ENCODE assay signal across 8 cellular contexts in genomic region chr10:68600041-68600778, GRCh38. TPM values are rescaled to one million over a fixed set of nuclear protein-coding genes. Genes with fewer than 3 reads are reported as not detected.
A peak's percentile ranks its signal among the peaks of the same experiment; 100 is the strongest.
DNase-seq lines count a peak whose midpoint lies in the region; ATAC-seq, FAIRE-seq and TF ChIP-seq lines count a peak whose summit lies in the region.

No MANE protein-coding gene starts in this region.

- H3K36me3 ChIP-seq in HEK293 (ENCODE audit: control insufficient read depth in 2 of 2, insufficient read depth in 1 of 2, low read length in 2 of 2) = peaks cover 3 to 12% of the 10 kb centered on the region in 2 experiments; a peak in 2 of 3 replicates
- H3K36me3 ChIP-seq in SK-N-SH (replicated peaks in 1 of 2; ENCODE audit: control insufficient read depth in 1 of 2, insufficient read depth in 2 of 2, low read length in 1 of 2) = peaks cover 0 to 9% of the 10 kb centered on the region in 2 experiments

- H3K4me1 ChIP-seq in HEK293 (ENCODE audit: control insufficient read depth, insufficient read depth, low read length) (peaks cover 13% of the 10 kb centered on the region), SK-N-SH (ENCODE audit: control insufficient read depth in 1 of 2, insufficient read depth in 2 of 2, low read depth in 1 of 2, low read length in 1 of 2) (peaks cover 23 to 27% of the 10 kb centered on the region in 2 experiments; a peak in 3 of 4 replicates)

- peaks cover 14% of the 10 kb centered on the region for H3K79me2 ChIP-seq in SK-N-SH (ENCODE audit: insufficient read depth)

- CTCF ChIA-PET in HEK293 (lab: Yijun Ruan, JAX) (interaction anchor here (0.5 kb wide), 1 partner anchor 49 kb away, joined by 3 read pairs; no protein-coding TSS in a partner anchor), SK-N-SH (lab: Yijun Ruan, JAX) (interaction anchor here (0.8 to 2.8 kb wide), 5 partner anchors 23 to 95 kb away, joined by 3 to 11 read pairs (median 5); partner anchors contain the start of gene TET1)

- peak; percentile 91 to 95 for ATAC-seq in left cardiac atrium

- H4K20me1 ChIP-seq in SK-N-SH (ENCODE audit: insufficient read depth) = no peaks in the 10 kb centered on the region

- H3K9ac ChIP-seq in SK-N-SH = peak overlapping the region; percentile 63

- TF ChIP-seq RAD21 in SK-N-SH (IDR thresholded peaks at IDR 0.05; ENCODE audit: low read length) = peak; percentile 35

- TF ChIP-seq CTCF in HEK293 (tag by site-specific recombination; IDR thresholded peaks at IDR 0.05) = no peak
- no peak for TF ChIP-seq CTCF in SK-N-SH (IDR thresholded peaks at IDR 0.05)

- TF ChIP-seq EP300 in SK-N-SH (IDR thresholded peaks at IDR 0.05; ENCODE audit: borderline replicate concordance in 1 of 2, low read depth in 1 of 2, low read length in 1 of 2) = no peak; a peak in 1 of 4 replicates

- FAIRE-seq in urothelium cell line (lab: Jason Lieb, UNC) = no peak

- WGBS in SK-N-SH (ENCODE audit: low lambda C conversion rate) = under 1% methylated on average over 12 of the region's 17 CpGs

- H3K9me3 ChIP-seq in HEK293 (ENCODE audit: control insufficient read depth, insufficient read depth, low read depth, low read length) (no peaks in the 10 kb centered on the region), SK-N-SH (no peaks in the 10 kb centered on the region)

- DNase-seq in GM03348 (ENCODE audit: low spot score) (peak; percentile 82), NAMALWA (ENCODE audit: low spot score) (peak; percentile 81), SK-N-SH (peak; percentile 80), amygdala (lab: John Stamatoyannopoulos, UW) (peak; percentile 9 to 93 (median 80)), left cardiac atrium (peak; percentile 62), pons (ENCODE audit: low spot score) (peak; percentile 97), urothelium cell line (ENCODE audit: low spot score) (peak; percentile 92)

- H3K4me3 ChIP-seq in HEK293 (ENCODE audit: low read depth, low read length) = peak overlapping the region; percentile 47
- peak overlapping the region; percentile 48 to 66 for H3K4me3 ChIP-seq in SK-N-SH (ENCODE audit: low read depth in 2 of 2, low read length in 1 of 2)

- peak overlapping the region; percentile 85 for H3K4me2 ChIP-seq in SK-N-SH

- POLR2A ChIA-PET in HEK293 (lab: Yijun Ruan, JAX) = interaction anchor here (0.6 to 3.8 kb wide), 8 partner anchors 11 to 121 kb away, joined by 3 to 34 read pairs (median 6); partner anchors contain the start of genes CCAR1 and TET1
- POLR2A ChIA-PET in SK-N-SH (lab: Yijun Ruan, JAX) = interaction anchor here (0.6 to 2.5 kb wide), 5 partner anchors 11 to 69 kb away, joined by 3 to 30 read pairs (median 7); partner anchors contain the start of gene TET1

- intact Hi-C loops in left cardiac atrium (cut with DNase I) = loop anchor here in 1 of 2 donors (1.0 kb wide), 1 partner anchor 40 kb away; the partner anchor contains the start of gene TET1

- peak overlapping the region; percentile 75 for H2AFZ ChIP-seq in SK-N-SH (ENCODE audit: low read depth)

- H3K9me2 ChIP-seq in SK-N-SH = no peaks in the 10 kb centered on the region; the same call in 1 of the 2 replicates

- H3F3A ChIP-seq in SK-N-SH (replicated peaks; ENCODE audit: insufficient read depth) = peaks cover 27% of the 10 kb centered on the region

- H3K27ac ChIP-seq in HEK293 (ENCODE audit: extremely low read depth, low read depth, low read length) = peak overlapping the region; percentile 35
- H3K27ac ChIP-seq in SK-N-SH (ENCODE audit: low read depth in 2 of 2, low read length in 1 of 2) = peak overlapping the region; percentile 79 to 98

- H3K27me3 ChIP-seq in SK-N-SH (ENCODE audit: insufficient read depth) = no peaks in the 10 kb centered on the region

TF ChIP-seq in HEK293, 187 proteins besides CTCF, POLR2A, EP300 and RAD21 (continues in another document):
- TF ChIP-seq ZNF10 (tag by site-specific recombination; IDR thresholded peaks at IDR 0.05) (no peak), BCL11A (tag by site-specific recombination; IDR thresholded peaks at IDR 0.05; ENCODE audit: low read depth) (no peak; the same call in 1 of the 2 replicates), ZNF416 (tag by site-specific recombination; IDR thresholded peaks at IDR 0.05) (no peak), ZNF214 (tag by site-specific recombination; IDR thresholded peaks at IDR 0.05; ENCODE audit: borderline replicate concordance) (no peak), ZBTB44 (tag by site-specific recombination; IDR thresholded peaks at IDR 0.05) (peak; percentile 81), SETDB1 (IDR thresholded peaks at IDR 0.05; ENCODE audit: insufficient read length, low read length) (no peak), PRDM1 (tag by site-specific recombination; IDR thresholded peaks at IDR 0.05) (no peak; the same call in 1 of the 2 replicates), ZNF510 (tag by site-specific recombination; IDR thresholded peaks at IDR 0.05; ENCODE audit: insufficient replicate concordance) (no peak), ZBTB6 (tag by site-specific recombination; IDR thresholded peaks at IDR 0.05) (peak; percentile 72), ZNF521 (tag by site-specific recombination; IDR thresholded peaks at IDR 0.05) (no peak), ZBTB1 (tag by site-specific recombination; IDR thresholded peaks at IDR 0.05) (no peak)

TF ChIP-seq in SK-N-SH, 30 proteins besides CTCF, POLR2A, EP300 and RAD21 (continues in another document):
- TF ChIP-seq RFX5 (IDR thresholded peaks at IDR 0.05; ENCODE audit: low read length) (peak; percentile 45; the same call in 1 of the 2 replicates), CHD2 (IDR thresholded peaks at IDR 0.05; ENCODE audit: low read length, partially characterized antibody) (peak; percentile 49), PBX3 (IDR thresholded peaks at IDR 0.05) (0 out of 2 replicates have a peak, but pooled peaks have one; percentile 0), GABPA (IDR thresholded peaks at IDR 0.05; ENCODE audit: low read depth) (no peak), NRF1 (IDR thresholded peaks at IDR 0.05; ENCODE audit: low read depth, low read length) (no peak), FOXM1 (IDR thresholded peaks at IDR 0.05; ENCODE audit: low read depth) (no peak), FOXJ3 (CRISPR knock-in tag; IDR thresholded peaks at IDR 0.05) (peak; percentile 52; the same call in 1 of the 2 replicates), POLR2AphosphoS5 (IDR thresholded peaks at IDR 0.05; ENCODE audit: low read depth, low read length) (peak; percentile 74), TAF1 (IDR thresholded peaks at IDR 0.05; ENCODE audit: borderline replicate concordance, low read depth, low read length) (peak; percentile 52), MXI1 (IDR thresholded peaks at IDR 0.05; ENCODE audit: low read depth, low read length) (peak; percentile 93), TCF12 (IDR thresholded peaks at IDR 0.05) (0 out of 2 replicates have a peak, but pooled peaks have one; percentile 3), USF2 (IDR thresholded peaks at IDR 0.05; ENCODE audit: borderline replicate concordance, low read depth, low read length) (no peak), NFIC (IDR thresholded peaks at IDR 0.05; ENCODE audit: borderline replicate concordance) (peak; percentile 8; the same call in 1 of the 2 replicates), TEAD4 (IDR thresholded peaks at IDR 0.05; ENCODE audit: borderline replicate concordance, insufficient read depth) (no peak), MAX (IDR thresholded peaks at IDR 0.05; ENCODE audit: low read depth) (peak; percentile 46; the same call in 1 of the 2 replicates), RCOR1 (IDR thresholded peaks at IDR 0.05; ENCODE audit: low read length) (no peak), JUND (IDR thresholded peaks at IDR 0.05) (no peak; the same call in 1 of the 2 replicates), EZH2phosphoT487 (IDR thresholded peaks at IDR 0.05; ENCODE audit: borderline replicate concordance, low read depth) (no peak), USF1 (IDR thresholded peaks at IDR 0.05; ENCODE audit: borderline replicate concordance, low read depth) (no peak)

RNA-seq across cellular contexts. Expression of gene TET1, which starts 40.1 kb away (rescaled TPM):
- 0.38 and 0.44 TPM in 2 replicates for polyA plus RNA-seq in SK-N-SH (2012; rRNA removed)
- 0.32 and 0.39 TPM in 2 replicates for polyA plus RNA-seq in SK-N-SH (2012; cell fraction: cytosol; rRNA removed)
- polyA plus RNA-seq in SK-N-SH (2012; cell fraction: nucleus; rRNA removed) = 0.65 and 0.88 TPM in 2 replicates
- total RNA-seq in left cardiac atrium = 1 to 10 TPM; 3.4 to 4.0 TPM

Comparison
In these comparisons a context has a peak if more than half of its experiments do, and no peak if none do; other contexts are left out.
1. Peak in every context shown above with its lines: DNase-seq, ATAC-seq, H3K4me3 ChIP-seq and H3K27ac ChIP-seq.